Comparison of ENCODE assay signal across 18 cellular contexts in the genomic region with DNA sequence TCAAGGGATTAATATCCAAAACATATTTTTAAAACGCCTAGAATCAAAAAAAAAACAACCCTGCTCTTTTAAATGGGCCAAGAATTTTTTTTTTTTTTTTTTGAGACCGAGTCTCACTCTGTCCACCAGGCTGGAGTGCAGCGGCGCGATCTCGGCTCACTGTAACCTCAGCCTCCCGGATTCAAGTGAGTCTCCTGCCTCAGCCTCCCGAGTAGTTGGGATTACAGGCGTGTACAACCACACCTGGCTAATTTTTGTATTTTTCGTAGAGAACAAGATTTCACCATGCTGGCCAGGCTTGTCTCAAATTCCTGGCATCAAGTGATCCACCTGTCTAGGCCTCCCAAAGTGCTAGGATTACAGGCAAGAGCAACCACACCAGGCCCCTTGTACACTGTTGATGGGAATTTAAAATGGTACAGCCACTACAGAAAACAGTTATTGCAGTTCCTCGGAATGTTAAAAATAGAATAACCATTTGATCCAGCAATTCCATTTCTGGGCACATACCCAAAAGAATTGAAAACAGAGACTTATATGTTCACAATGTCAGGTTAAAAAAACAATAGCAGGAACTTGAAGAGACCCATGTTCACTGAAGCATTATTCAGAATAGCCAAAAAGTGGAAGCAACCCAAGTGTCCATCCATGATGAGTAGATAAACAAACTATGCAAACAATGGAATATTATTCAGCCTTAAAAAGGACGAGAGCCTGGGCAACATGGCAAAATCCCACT. TPM values are rescaled to one million over a fixed set of nuclear protein-coding genes. Genes with fewer than 3 reads are reported as not detected.
A peak's percentile ranks its signal among the peaks of the same experiment; 100 is the strongest.
DNase-seq lines count a peak whose midpoint lies in the region; ATAC-seq, FAIRE-seq and TF ChIP-seq lines count a peak whose summit lies in the region.
"Had no signal": no experiment of that assay in that cellular context is flagged by ENCODE, and none has a peak within 500 bp of the region (broad histone marks: within the 10 kb centered on the region; RNA-seq: fewer than 3 reads in every experiment).

No MANE protein-coding gene starts in this region.

- H3K36me3 ChIP-seq in SK-N-SH (replicated peaks in 1 of 2; ENCODE audit: control insufficient read depth in 1 of 2, insufficient read depth in 2 of 2, low read length in 1 of 2) (no peaks in the 10 kb centered on the region), kidney (ENCODE audit: control insufficient read depth in 1 of 2, insufficient read depth in 2 of 2, low read length in 2 of 2) (no peaks in the 10 kb centered on the region), stomach (no peaks in the 10 kb centered on the region)
- H3K36me3 ChIP-seq: HAP-1, ovary had no signal

- 78% methylated on average over 12 of the region's 12 CpGs for WGBS in SK-N-SH (ENCODE audit: low lambda C conversion rate)
- WGBS in stomach, 5 donors = 62 to 82% (median 79%) methylated on average over 12 of the region's 12 CpGs

- TF ChIP-seq EP300 in SK-N-SH (IDR thresholded peaks at IDR 0.05; ENCODE audit: borderline replicate concordance in 1 of 2, low read depth in 1 of 2, low read length in 1 of 2) (no peak; a peak in 1 of 4 replicates), stomach (IDR thresholded peaks at IDR 0.05) (no peak)

- H3K9me2 ChIP-seq in SK-N-SH = no peaks in the 10 kb centered on the region

- H3K79me2 ChIP-seq in SK-N-SH (ENCODE audit: insufficient read depth) = no peaks in the 10 kb centered on the region

- H3K9me3 ChIP-seq in SK-N-SH (no peaks in the 10 kb centered on the region), kidney (ENCODE audit: control insufficient read depth in 1 of 2, low read length in 2 of 2) (no peaks in the 10 kb centered on the region), stomach (no peaks in the 10 kb centered on the region)
- H3K9me3 ChIP-seq: HAP-1, mucosa of descending colon, ovary had no signal

- peaks cover 13% of the 10 kb centered on the region for H3F3A ChIP-seq in SK-N-SH (replicated peaks; ENCODE audit: insufficient read depth)

- FAIRE-seq in kidney (lab: Jason Lieb, UNC) = no peak

- CTCF ChIA-PET in SK-N-SH (lab: Yijun Ruan, JAX) = interaction anchor here (1.3 to 1.4 kb wide), 2 partner anchors 10 to 99 kb away, joined by 3 to 6 read pairs; no protein-coding TSS in a partner anchor

- H4K20me1 ChIP-seq in SK-N-SH (ENCODE audit: insufficient read depth) = no peaks in the 10 kb centered on the region

- H3K27me3 ChIP-seq in SK-N-SH (ENCODE audit: insufficient read depth) = no peaks in the 10 kb centered on the region
- no peaks in the 10 kb centered on the region for H3K27me3 ChIP-seq in stomach
- H3K27me3 ChIP-seq: ovary had no signal

- no peak for ATAC-seq in GM18868 (IDR thresholded peaks at IDR 0.05; ENCODE audit: unreplicated experiment)
- ATAC-seq: activated CD4-positive, CD25-positive, alpha-beta regulatory T cell treated with anti-CD3 and anti-CD28 coated beads, Interleukin-2, amount 50 U/mL, for 24 hours; mucosa of descending colon had no signal

- H3K9ac ChIP-seq in SK-N-SH (no peak overlapping the region), kidney (ENCODE audit: low read length in 2 of 2) (no peak overlapping the region)

- H3K4me1 ChIP-seq in SK-N-SH (ENCODE audit: control insufficient read depth in 1 of 2, insufficient read depth in 2 of 2, low read depth in 1 of 2, low read length in 1 of 2) (no peaks in the 10 kb centered on the region; a peak in 1 of 4 replicates), kidney (ENCODE audit: control insufficient read depth in 1 of 2, insufficient read depth in 1 of 2, low read depth in 1 of 2, low read length in 2 of 2) (peaks cover 5 to 8% of the 10 kb centered on the region in 2 donors), stomach (peaks cover 5 to 31% (median 19%) of the 10 kb centered on the region in 4 donors)
- H3K4me1 ChIP-seq: HAP-1 had no signal

- H2AFZ ChIP-seq in SK-N-SH (ENCODE audit: low read depth) = no peak overlapping the region

- H3K4me3 ChIP-seq in SK-N-SH (ENCODE audit: low read depth in 2 of 2, low read length in 1 of 2) = no peak overlapping the region
- H3K4me3 ChIP-seq in choroid plexus epithelial cell (ENCODE audit: low read depth, low read length) = no peak overlapping the region
- no peak overlapping the region for H3K4me3 ChIP-seq in kidney (ENCODE audit: low read length in 2 of 2)
- no peak overlapping the region for H3K4me3 ChIP-seq in stomach
- H3K4me3 ChIP-seq: HAP-1, mucosa of descending colon, ovary had no signal

- no peak for TF ChIP-seq RAD21 in SK-N-SH (IDR thresholded peaks at IDR 0.05; ENCODE audit: low read length)

- TF ChIP-seq CTCF in SK-N-SH (IDR thresholded peaks at IDR 0.05) = no peak
- peak; percentile 6 for TF ChIP-seq CTCF in choroid plexus epithelial cell (conservative IDR thresholded peaks at IDR 0.05; ENCODE audit: low read depth, low read length)
- no peak for TF ChIP-seq CTCF in kidney (IDR thresholded peaks at IDR 0.05; ENCODE audit: borderline replicate concordance, extremely low read depth, insufficient read depth)
- no peak for TF ChIP-seq CTCF in stomach (IDR thresholded peaks at IDR 0.05)

- DNase-seq in SK-N-SH (no peak), choroid plexus epithelial cell (ENCODE audit: low read depth) (peak; percentile 89), kidney (no peak), stomach (no peak), midbrain (lab: John Stamatoyannopoulos, UW) (no peak), SIG-M5 treated with dmso at 0.1 percent for 504 hours (lab: John Stamatoyannopoulos, UW; ENCODE audit: unreplicated experiment) (no peak)
- no peak for DNase-seq in stimulated activated CD4-positive, alpha-beta T cell treated with anti-CD3 and anti-CD28 coated beads, Interleukin-2, amount 100 ng/mL, for 48 hours
- DNase-seq: activated naive CD4-positive, alpha-beta T cell; Calu3; endodermal cell; GDM1; head of caudate nucleus; mucosa of descending colon; T-helper 2 cell had no signal

- no peak for TF ChIP-seq POLR2A in stomach (IDR thresholded peaks at IDR 0.05)

- intact Hi-C loops in kidney (cut with DNase I) (no loop called here), stomach (cut with DNase I; ENCODE audit: low total_unique reads) (no loop called here)

- H3K4me2 ChIP-seq in SK-N-SH = peak overlapping the region; percentile 30; the same call in 1 of the 2 replicates

- POLR2A ChIA-PET in SK-N-SH (lab: Yijun Ruan, JAX) = no interaction called here

- H3K27ac ChIP-seq in SK-N-SH (ENCODE audit: low read depth in 2 of 2, low read length in 1 of 2) (peak overlapping the region in 1 of 2 experiments; percentile 32; a peak in 1 of 4 replicates), kidney (ENCODE audit: low read depth in 2 of 2, low read length in 2 of 2) (peak overlapping the region; percentile 2 to 32), stomach (peak overlapping the region in 4 of 5 donors; percentile 38 to 93 (median 66))

TF ChIP-seq in SK-N-SH, 30 proteins besides CTCF, POLR2A, EP300 and RAD21:
- TF ChIP-seq FOSL2 (IDR thresholded peaks at IDR 0.05; ENCODE audit: borderline replicate concordance, low read depth) = no peak
- TF ChIP-seq, protein P1, sequence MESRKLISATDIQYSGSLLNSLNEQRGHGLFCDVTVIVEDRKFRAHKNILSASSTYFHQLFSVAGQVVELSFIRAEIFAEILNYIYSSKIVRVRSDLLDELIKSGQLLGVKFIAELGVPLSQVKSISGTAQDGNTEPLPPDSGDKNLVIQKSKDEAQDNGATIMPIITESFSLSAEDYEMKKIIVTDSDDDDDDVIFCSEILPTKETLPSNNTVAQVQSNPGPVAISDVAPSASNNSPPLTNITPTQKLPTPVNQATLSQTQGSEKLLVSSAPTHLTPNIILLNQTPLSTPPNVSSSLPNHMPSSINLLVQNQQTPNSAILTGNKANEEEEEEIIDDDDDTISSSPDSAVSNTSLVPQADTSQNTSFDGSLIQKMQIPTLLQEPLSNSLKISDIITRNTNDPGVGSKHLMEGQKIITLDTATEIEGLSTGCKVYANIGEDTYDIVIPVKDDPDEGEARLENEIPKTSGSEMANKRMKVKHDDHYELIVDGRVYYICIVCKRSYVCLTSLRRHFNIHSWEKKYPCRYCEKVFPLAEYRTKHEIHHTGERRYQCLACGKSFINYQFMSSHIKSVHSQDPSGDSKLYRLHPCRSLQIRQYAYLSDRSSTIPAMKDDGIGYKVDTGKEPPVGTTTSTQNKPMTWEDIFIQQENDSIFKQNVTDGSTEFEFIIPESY (IDR thresholded peaks at IDR 0.05; ENCODE audit: borderline replicate concordance, low read depth) = no peak
- TF ChIP-seq NFIC (IDR thresholded peaks at IDR 0.05; ENCODE audit: borderline replicate concordance) = peak; percentile 24; the same call in 1 of the 2 replicates
- no peak for TF ChIP-seq MEF2A (IDR thresholded peaks at IDR 0.05; ENCODE audit: borderline replicate concordance, low read depth)
- no peak for TF ChIP-seq USF1 (IDR thresholded peaks at IDR 0.05; ENCODE audit: borderline replicate concordance, low read depth)
- no peak for TF ChIP-seq MAX (IDR thresholded peaks at IDR 0.05; ENCODE audit: low read depth)
- no peak for TF ChIP-seq CHD2 (IDR thresholded peaks at IDR 0.05; ENCODE audit: low read length, partially characterized antibody)
- no peak for TF ChIP-seq RCOR1 (IDR thresholded peaks at IDR 0.05; ENCODE audit: low read length)

RNA-seq across cellular contexts. Expression of gene MYL9, which starts 3.1 kb away (rescaled TPM):
- polyA plus RNA-seq in SK-N-SH (2012; rRNA removed) (not detected in 2 replicates), kidney (ENCODE audit: insufficient read depth, low read depth, low replicate concordance) (576 TPM), stomach (100 to 1,000 TPM; 101 to 941 (median 189) TPM)
- polyA plus RNA-seq in SK-N-SH (2012; cell fraction: cytosol; rRNA removed) = not detected in 2 replicates
- polyA plus RNA-seq in SK-N-SH (2012; cell fraction: nucleus; rRNA removed) = not detected in 2 replicates
- total RNA-seq in kidney (294 TPM), stomach (100 to 1,000 TPM in 4 of 5 donors, 10 to 100 TPM in 1; 33.0 to 738 (median 258) TPM)

RNA-seq across cellular contexts. Expression of gene TGIF2, which starts 35.2 kb away (rescaled TPM):
- polyA plus RNA-seq in SK-N-SH (2012; rRNA removed) (10.3 and 10.8 TPM in 2 replicates), kidney (ENCODE audit: insufficient read depth, low read depth, low replicate concordance) (11.0 TPM), stomach (1 to 10 TPM; 4.6 to 5.2 (median 4.8) TPM)
- 9.4 and 11.0 TPM in 2 replicates for polyA plus RNA-seq in SK-N-SH (2012; cell fraction: cytosol; rRNA removed)
- polyA plus RNA-seq in SK-N-SH (2012; cell fraction: nucleus; rRNA removed) = 8.9 and 12.7 TPM in 2 replicates
- total RNA-seq in kidney (15.3 TPM), stomach (10 to 100 TPM in 4 of 5 donors, not detected in 1; 14.9 to 24.6 (median 18.7) TPM)

Comparison
In these comparisons a context has a peak if more than half of its experiments do, and no peak if none do; other contexts are left out.
1. RNA of gene MYL9, which starts 3.1 kb away (polyA plus RNA-seq): 576 TPM in kidney (single experiment) and 101 to 941 TPM in stomach; not detected in SK-N-SH; every median in the first group is over 100 times any median in the second.